ENCODE assay signal across 8 cellular contexts in the genomic region with DNA sequence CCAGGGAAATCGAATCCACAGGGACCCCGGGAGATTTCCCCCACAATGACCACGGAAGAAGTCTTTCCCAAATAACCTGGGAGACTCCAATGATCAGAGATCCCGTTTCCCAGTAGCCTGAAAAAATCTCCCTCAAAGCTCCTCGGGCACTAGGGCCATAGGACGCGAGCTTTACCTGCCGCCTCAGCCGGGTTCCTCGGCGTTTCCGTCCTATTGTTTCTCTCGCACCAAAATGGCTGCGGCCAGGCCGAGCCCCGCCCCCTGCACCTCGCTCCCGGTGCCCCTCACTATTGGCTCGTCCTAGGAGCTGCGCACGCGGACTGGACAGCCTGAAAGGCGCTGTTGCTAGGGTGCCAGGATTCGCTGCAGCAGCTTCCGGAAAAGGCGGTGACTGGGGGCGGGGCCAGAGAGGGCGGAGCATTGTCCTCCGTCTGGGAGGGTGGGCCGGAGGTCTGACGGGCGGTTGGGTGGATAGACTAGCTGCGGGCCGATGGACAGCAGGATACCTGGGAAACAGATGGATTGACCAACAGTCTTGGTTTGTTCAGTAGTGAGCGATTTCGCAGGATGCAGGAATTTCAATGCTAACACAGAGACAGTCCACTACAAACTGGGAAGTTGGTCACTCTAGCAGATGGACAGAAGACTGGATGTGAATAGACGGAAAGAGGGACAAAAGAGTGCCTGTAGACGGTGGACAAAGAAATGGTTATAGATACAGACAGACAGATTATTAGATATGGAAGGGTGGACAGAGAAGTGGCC. TPM values are rescaled to one million over a fixed set of nuclear protein-coding genes. Genes with fewer than 3 reads are reported as not detected.
A peak's percentile ranks its signal among the peaks of the same experiment; 100 is the strongest.
DNase-seq lines count a peak whose midpoint lies in the region; ATAC-seq and TF ChIP-seq lines count a peak whose summit lies in the region.

IP6K2 (minus strand) TSS at position 240 of the 765 bp plus-strand sequence. CDS start 21,930 bp downstream, outside the sequence.

- peak within 1 kb of the TSS; percentile 72 for H2AFZ ChIP-seq in KMS-11 (ENCODE audit: low read depth)

- H4K20me1 ChIP-seq in KMS-11 (ENCODE audit: insufficient read depth): no peaks in the 10 kb centered on the region

- H3K27me3 ChIP-seq in KMS-11 (ENCODE audit: insufficient read depth, low read depth) (no peaks in the 10 kb centered on the region), Peyer's patch (no peaks in the 10 kb centered on the region), muscle layer of duodenum (ENCODE audit: low read depth, low read length) (no peaks in the 10 kb centered on the region)

- H3K9me3 ChIP-seq in Peyer's patch (no peaks in the 10 kb centered on the region), muscle layer of duodenum (ENCODE audit: control insufficient read depth in 1 of 2, low read length in 2 of 2) (no peaks in the 10 kb centered on the region)

- H3K4me1 ChIP-seq in KMS-11 (ENCODE audit: low read depth, poor library complexity, severe bottlenecking): peaks cover 13% of the 10 kb centered on the region
- H3K4me1 ChIP-seq in Peyer's patch: peaks cover 0 to 35% (median 2%) of the 10 kb centered on the region in 4 donors
- peaks cover 10 to 31% of the 10 kb centered on the region in 2 donors for H3K4me1 ChIP-seq in muscle layer of duodenum (ENCODE audit: control insufficient read depth in 1 of 2, insufficient read depth in 2 of 2, low read length in 2 of 2)

- peak within 1 kb of the TSS; percentile 76; the same call in 1 of the 2 replicates for H3K9ac ChIP-seq in KMS-11

- DNase-seq in DMS53 treated with DMSO at 0.1 percent for 48 hours (lab: John Stamatoyannopoulos, UW; ENCODE audit: unreplicated experiment) (peak; percentile 64), Peyer's patch (peak; percentile 96 to 99 (median 99))
- DNase-seq in activated T-cell treated with anti-CD3 and anti-CD28 coated beads, Interleukin-2, amount 50 U/mL, for 48 hours: peak; percentile 99 to 100
- DNase-seq in stimulated activated CD8-positive, alpha-beta memory T cell treated with anti-CD3 and anti-CD28 coated beads, Interleukin-7, amount 100 ng/mL, for 4 hours (ENCODE audit: low read depth in 2 of 2): peak; percentile 98

- peak within 1 kb of the TSS; percentile 71 for H3K4me2 ChIP-seq in KMS-11

- peak; percentile 98 for ATAC-seq in GM21737 (IDR thresholded peaks at IDR 0.05; ENCODE audit: unreplicated experiment)
- ATAC-seq in esophagus mucosa: peak; percentile 98

- H3K36me3 ChIP-seq in KMS-11 (ENCODE audit: insufficient read depth): no peaks in the 10 kb centered on the region
- H3K36me3 ChIP-seq in Peyer's patch: peaks cover 0 to 30% (median 0%) of the 10 kb centered on the region in 3 donors
- H3K36me3 ChIP-seq in muscle layer of duodenum (ENCODE audit: control insufficient read depth in 1 of 2, insufficient read depth in 2 of 2, low read length in 2 of 2): peaks cover 3% of the 10 kb centered on the region in 2 donors

- no peak within 1 kb of the TSS for H3K4me3 ChIP-seq in KMS-11 (IDR thresholded peaks at IDR 0.05; ENCODE audit: insufficient read depth, low read depth, low read length)
- peak within 1 kb of the TSS; percentile 66 to 82 (median 72) for H3K4me3 ChIP-seq in Peyer's patch
- H3K4me3 ChIP-seq in muscle layer of duodenum (ENCODE audit: low read depth in 1 of 2, low read length in 2 of 2): peak within 1 kb of the TSS; percentile 90 to 99

- peak within 1 kb of the TSS; percentile 42 for H3K27ac ChIP-seq in KMS-11
- H3K27ac ChIP-seq in Peyer's patch: peak within 1 kb of the TSS; percentile 75 to 88 (median 81)
- H3K27ac ChIP-seq in muscle layer of duodenum (ENCODE audit: low read length): peak within 1 kb of the TSS; percentile 98

- TF ChIP-seq CTCF in KMS-11 (conservative IDR thresholded peaks at IDR 0.05; ENCODE audit: low read depth, low read length) (no peak), Peyer's patch (IDR thresholded peaks at IDR 0.05) (no peak)

- TF ChIP-seq POLR2A in Peyer's patch (IDR thresholded peaks at IDR 0.05): peak; percentile 71 to 87

- H3K79me2 ChIP-seq in KMS-11 (ENCODE audit: insufficient read depth, low read depth): peaks cover 46% of the 10 kb centered on the region

RNA-seq across cellular contexts. Expression of gene IP6K2, which starts in this region (rescaled TPM):
- total RNA-seq in Peyer's patch: 100 to 1,000 TPM in 3 of 4 donors, 10 to 100 TPM in 1; 97.6 to 211 (median 163) TPM
- 53.1 TPM for total RNA-seq in esophagus mucosa

Comparison
In these comparisons a context has a peak if more than half of its experiments do, and no peak if none do; other contexts are left out.
1. H3K27ac ChIP-seq: peak in every context shown above with its lines; median percentile 98 in muscle layer of duodenum; 81 in Peyer's patch; 42 in KMS-11.